Comparison of ENCODE assay signal across 1 cellular context in the genomic region with DNA sequence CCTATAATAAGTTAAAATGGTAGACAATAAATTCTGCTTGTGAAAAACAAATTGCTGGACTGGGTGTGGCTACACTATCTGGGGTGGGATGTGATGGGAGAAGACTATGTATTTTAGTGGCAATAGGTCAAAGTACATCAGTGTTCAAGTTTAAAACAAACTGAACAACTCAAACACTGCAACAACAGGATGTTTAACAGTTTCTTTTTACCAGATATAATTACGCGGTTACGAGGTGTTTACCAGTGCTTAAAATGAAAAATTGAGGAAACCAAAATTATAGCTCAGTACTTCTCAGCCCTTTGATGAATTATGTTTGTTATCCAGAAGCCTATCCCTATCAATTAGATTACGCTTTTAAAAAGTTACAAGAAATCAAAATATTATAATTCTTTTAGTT.
TF ChIP-seq lines count a peak whose summit lies in the region.

No MANE protein-coding gene starts in this region.

TF ChIP-seq in H1, 55 proteins besides CTCF, POLR2A, EP300 and RAD21:
- no peak for TF ChIP-seq NRF1 (IDR thresholded peaks at IDR 0.05; ENCODE audit: low read depth, low read length)
- no peak for TF ChIP-seq MAX (IDR thresholded peaks at IDR 0.05)
- no peak for TF ChIP-seq SIX5 (IDR thresholded peaks at IDR 0.05; ENCODE audit: low read depth, low read length)
- no peak for TF ChIP-seq KDM5A (IDR thresholded peaks at IDR 0.05; ENCODE audit: low read length)
- no peak for TF ChIP-seq PHF8 (conservative IDR thresholded peaks at IDR 0.05; ENCODE audit: low read depth, low read length)
- TF ChIP-seq HDAC6 (IDR thresholded peaks at IDR 0.05; ENCODE audit: low read depth, low read length): no peak
- TF ChIP-seq YY1 (IDR thresholded peaks at IDR 0.05; ENCODE audit: low read depth, low read length): no peak
- TF ChIP-seq SUZ12 (IDR thresholded peaks at IDR 0.05; ENCODE audit: low read length): no peak
- no peak for TF ChIP-seq GTF2F1 (IDR thresholded peaks at IDR 0.05; ENCODE audit: borderline replicate concordance, low read depth, low read length)
- TF ChIP-seq POU5F1 (IDR thresholded peaks at IDR 0.05; ENCODE audit: low read depth, low read length): no peak
- TF ChIP-seq TCF12 (IDR thresholded peaks at IDR 0.05; ENCODE audit: low read depth, low read length): no peak
- TF ChIP-seq HDAC2 (IDR thresholded peaks at IDR 0.05; ENCODE audit: borderline replicate concordance in 1 of 2, low read depth in 2 of 2, low read length in 2 of 2): no peak
- TF ChIP-seq, protein P1, sequence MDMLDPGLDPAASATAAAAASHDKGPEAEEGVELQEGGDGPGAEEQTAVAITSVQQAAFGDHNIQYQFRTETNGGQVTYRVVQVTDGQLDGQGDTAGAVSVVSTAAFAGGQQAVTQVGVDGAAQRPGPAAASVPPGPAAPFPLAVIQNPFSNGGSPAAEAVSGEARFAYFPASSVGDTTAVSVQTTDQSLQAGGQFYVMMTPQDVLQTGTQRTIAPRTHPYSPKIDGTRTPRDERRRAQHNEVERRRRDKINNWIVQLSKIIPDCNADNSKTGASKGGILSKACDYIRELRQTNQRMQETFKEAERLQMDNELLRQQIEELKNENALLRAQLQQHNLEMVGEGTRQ (IDR thresholded peaks at IDR 0.05; ENCODE audit: low read length): no peak
- no peak for TF ChIP-seq BCL11A (IDR thresholded peaks at IDR 0.05; ENCODE audit: low read depth in 2 of 2, low read length in 2 of 2)
- TF ChIP-seq, protein P2, sequence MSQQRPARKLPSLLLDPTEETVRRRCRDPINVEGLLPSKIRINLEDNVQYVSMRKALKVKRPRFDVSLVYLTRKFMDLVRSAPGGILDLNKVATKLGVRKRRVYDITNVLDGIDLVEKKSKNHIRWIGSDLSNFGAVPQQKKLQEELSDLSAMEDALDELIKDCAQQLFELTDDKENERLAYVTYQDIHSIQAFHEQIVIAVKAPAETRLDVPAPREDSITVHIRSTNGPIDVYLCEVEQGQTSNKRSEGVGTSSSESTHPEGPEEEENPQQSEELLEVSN (IDR thresholded peaks at IDR 0.05): no peak
- no peak for TF ChIP-seq SRF (IDR thresholded peaks at IDR 0.05; ENCODE audit: low read depth, low read length)
